ENCODE assay signal across 8 cellular contexts in the genomic region with DNA sequence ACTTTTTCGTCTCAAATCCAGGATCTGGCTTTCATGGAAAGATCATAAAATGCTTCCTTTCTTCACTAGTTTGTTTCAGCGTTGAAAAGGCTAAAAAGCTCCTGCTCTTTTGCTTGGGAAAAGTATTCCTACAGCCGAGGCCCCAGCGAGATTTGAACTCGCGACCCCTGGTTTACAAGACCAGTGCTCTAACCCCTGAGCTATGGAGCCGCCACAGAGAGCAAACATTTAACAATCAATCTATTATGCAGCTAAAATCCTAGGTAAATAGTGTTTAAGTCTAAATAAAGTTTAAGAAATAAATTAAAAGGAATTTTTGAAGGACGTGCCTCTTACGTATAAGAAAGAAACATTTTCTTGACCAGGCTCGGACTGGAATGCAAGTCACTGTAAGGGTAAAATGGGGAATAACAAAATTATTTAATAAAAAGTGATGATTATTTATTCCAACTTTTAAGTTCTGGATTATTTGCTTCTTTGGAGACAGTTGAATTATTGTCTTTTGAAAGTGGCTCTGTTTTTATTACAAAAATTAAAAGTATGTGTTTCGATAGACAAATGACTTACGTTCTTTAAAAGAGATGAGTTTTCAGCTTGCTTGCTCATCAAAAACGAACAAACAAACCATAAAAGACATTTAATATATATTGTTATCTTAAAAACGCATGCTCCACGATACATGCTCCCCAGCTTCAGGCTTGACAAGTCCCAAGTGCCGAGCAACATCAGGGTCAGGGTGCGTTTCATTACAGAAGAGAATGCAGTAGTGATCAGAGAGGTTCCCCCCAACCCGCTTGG. TPM values are rescaled to one million over a fixed set of nuclear protein-coding genes. Genes with fewer than 3 reads are reported as not detected.
DNase-seq lines count a peak whose midpoint lies in the region; ATAC-seq, FAIRE-seq and TF ChIP-seq lines count a peak whose summit lies in the region.

No MANE protein-coding gene starts in this region.

- no peaks in the 10 kb centered on the region for H3K36me3 Mint-ChIP-seq in endothelial cell (ENCODE audit: low read depth, unreplicated experiment)

- H3K4me3 ChIP-seq in mucosa of descending colon: no peak overlapping the region
- H3K4me3 ChIP-seq in tibial artery: peak overlapping the region; percentile 20 to 48

- H3K4me1 ChIP-seq in mucosa of descending colon (ENCODE audit: low read depth): peaks cover 6% of the 10 kb centered on the region
- peaks cover 0 to 44% (median 30%) of the 10 kb centered on the region in 4 donors for H3K4me1 ChIP-seq in tibial artery

- peak overlapping the region; percentile 49 for H3K27ac Mint-ChIP-seq in endothelial cell (ENCODE audit: unreplicated experiment)

- H3K36me3 ChIP-seq in mucosa of descending colon (ENCODE audit: low read depth) (no peaks in the 10 kb centered on the region), tibial artery (no peaks in the 10 kb centered on the region)

- peak; percentile 55 for ATAC-seq in mucosa of descending colon

- H3K4me3 Mint-ChIP-seq in endothelial cell (ENCODE audit: unreplicated experiment): peak overlapping the region; percentile 89

- no peaks in the 10 kb centered on the region for H3K9me3 Mint-ChIP-seq in endothelial cell (ENCODE audit: unreplicated experiment)

- H3K9me3 ChIP-seq in mucosa of descending colon: no peaks in the 10 kb centered on the region
- H3K9me3 ChIP-seq in tibial artery: no peaks in the 10 kb centered on the region

- no peaks in the 10 kb centered on the region for H3K27me3 ChIP-seq in tibial artery

- H3K27me3 Mint-ChIP-seq in endothelial cell (ENCODE audit: unreplicated experiment): peaks cover 16% of the 10 kb centered on the region

- peak overlapping the region in 1 of 2 donors; percentile 12 for H3K27ac ChIP-seq in tibial artery

- intact Hi-C loops in mucosa of descending colon (cut with DNase I, micrococcal nuclease) (no loop called here), tibial artery (cut with DNase I; ENCODE audit: low total_unique reads) (no loop called here)

- TF ChIP-seq POLR2A in GM12891 (IDR thresholded peaks at IDR 0.05; ENCODE audit: low read depth, low read length): no peak

- TF ChIP-seq CTCF in endothelial cell (IDR thresholded peaks at IDR 0.05; ENCODE audit: unreplicated experiment) (no peak), mucosa of descending colon (IDR thresholded peaks at IDR 0.05) (no peak), tibial artery (IDR thresholded peaks at IDR 0.05) (no peak)

- FAIRE-seq in GM12891 (lab: Jason Lieb, UNC): peak; percentile 82

- DNase-seq in GM12891 (ENCODE audit: insufficient read length, low spot score) (no peak), NCI-H2171 treated with DMSO at 0.1 percent for 48 hours (lab: John Stamatoyannopoulos, UW) (peak; percentile 77), endothelial cell (ENCODE audit: low spot score) (peak; percentile 66), mucosa of descending colon (peak in 1 of 3 donors; percentile 54), tibial artery (peak in 1 of 2 donors; percentile 42), hepatic stellate cell (ENCODE audit: low spot score) (no peak)
- DNase-seq in activated CD4-positive, alpha-beta T cell treated with anti-CD3 and anti-CD28 coated beads, Interleukin-2, amount 50 U/mL, for 4 hours: peak; percentile 35 to 42
- no peak for DNase-seq in NK-92 treated with Interleukin-12 subunit alpha and Interleukin-12 subunit beta, amount 100 ng/mL, for 24 hours (lab: John Stamatoyannopoulos, UW)

- H3K4me1 Mint-ChIP-seq in endothelial cell (ENCODE audit: unreplicated experiment): peaks cover 42% of the 10 kb centered on the region

TF ChIP-seq in GM12891, 5 proteins besides CTCF, POLR2A, EP300 and RAD21:
- TF ChIP-seq POU2F2 (IDR thresholded peaks at IDR 0.05; ENCODE audit: low read depth, low read length): no peak
- no peak for TF ChIP-seq TAF1 (IDR thresholded peaks at IDR 0.05; ENCODE audit: low read depth, low read length)
- TF ChIP-seq PAX5 (IDR thresholded peaks at IDR 0.05; ENCODE audit: insufficient read depth, low read length, severe bottlenecking): no peak
- no peak for TF ChIP-seq SPI1 (IDR thresholded peaks at IDR 0.05; ENCODE audit: low read depth, low read length)
- no peak for TF ChIP-seq POLR2AphosphoS5 (IDR thresholded peaks at IDR 0.05; ENCODE audit: low read depth, low read length)

RNA-seq across cellular contexts. Expression of a gene that starts 10.3 kb away (rescaled TPM):
- not detected for polyA plus RNA-seq in GM12891 (2012; ENCODE audit: low read depth, missing spikeins)
- total RNA-seq in endothelial cell (ENCODE audit: unreplicated experiment): not detected
- total RNA-seq in mucosa of descending colon: not detected

RNA-seq across cellular contexts. Expression of a gene that starts 40.0 kb away (rescaled TPM):
- polyA plus RNA-seq in GM12891 (2012; ENCODE audit: low read depth, missing spikeins): not detected
- total RNA-seq in endothelial cell (ENCODE audit: unreplicated experiment): not detected
- total RNA-seq in mucosa of descending colon: not detected

RNA-seq across cellular contexts. Expression of a gene that starts 43.4 kb away (rescaled TPM):
- polyA plus RNA-seq in GM12891 (2012; ENCODE audit: low read depth, missing spikeins): not detected
- total RNA-seq in endothelial cell (ENCODE audit: unreplicated experiment): 0.31 TPM
- total RNA-seq in mucosa of descending colon: not detected

RNA-seq across cellular contexts. Expression of a gene that starts 53.1 kb away (rescaled TPM):
- 0.47 TPM for polyA plus RNA-seq in GM12891 (2012; ENCODE audit: low read depth, missing spikeins)
- total RNA-seq in endothelial cell (ENCODE audit: unreplicated experiment): 1.0 TPM
- total RNA-seq in mucosa of descending colon: 10 to 100 TPM; 35.9 to 37.4 (median 36.4) TPM

RNA-seq across cellular contexts. Expression of a gene that starts 57.3 kb away (rescaled TPM):
- 1.0 TPM for polyA plus RNA-seq in GM12891 (2012; ENCODE audit: low read depth, missing spikeins)
- total RNA-seq in endothelial cell (ENCODE audit: unreplicated experiment): 6.5 TPM
- 10 to 100 TPM; 25.0 to 50.1 (median 41.0) TPM for total RNA-seq in mucosa of descending colon

Comparison
In these comparisons a context has a peak if more than half of its experiments do, and no peak if none do; other contexts are left out.
1. DNase-seq: peak in NCI-H2171 treated with DMSO at 0.1 percent for 48 hours (single experiment), activated CD4-positive, alpha-beta T cell treated with anti-CD3 and anti-CD28 coated beads, Interleukin-2, amount 50 U/mL, for 4 hours (2 of 2) and endothelial cell (single experiment); none in GM12891 (single experiment), hepatic stellate cell (single experiment) and NK-92 treated with Interleukin-12 subunit alpha and Interleukin-12 subunit beta, amount 100 ng/mL, for 24 hours (single experiment).